In the genomic region with DNA sequence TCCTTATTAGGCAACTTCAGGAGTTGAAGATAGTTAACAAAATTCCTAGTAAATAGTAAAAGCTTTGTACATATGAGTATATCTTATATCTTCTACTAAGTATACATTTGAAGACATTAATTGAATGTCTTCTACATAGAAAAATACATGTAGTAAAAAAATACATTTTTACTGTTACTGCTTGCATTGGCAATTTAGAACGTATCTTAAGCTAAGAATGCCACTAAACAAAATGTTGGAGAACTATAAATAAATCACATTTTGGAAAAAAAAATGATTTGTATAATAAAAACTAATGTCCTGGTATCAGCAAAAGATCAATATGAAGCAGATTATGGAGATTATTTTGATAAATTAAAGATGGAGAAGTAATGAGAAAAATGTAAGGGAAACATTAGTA, we compare ENCODE assay signal across 9 cellular contexts.
"Had no signal": no experiment of that assay in that cellular context is flagged by ENCODE, and none has a peak within 500 bp of the region (broad histone marks: within the 10 kb centered on the region; RNA-seq: fewer than 3 reads in every experiment).

No MANE protein-coding gene starts in this region.

- FAIRE-seq: H54 had no signal

- H3K4me2 ChIP-seq: KMS-11 had no signal

- DNase-seq: GM23248, GOT3, H9, HCEC 1CT, Karpas-422, KBM-7 had no signal

- H3K9ac ChIP-seq: GM23248, KMS-11 had no signal

- H3K4me3 ChIP-seq: GM23248 had no signal

- H3K27ac ChIP-seq: GM23248, HL-60, KMS-11 had no signal

- H2AFZ ChIP-seq: GM23248 had no signal
